19 cellular contexts compared by ENCODE assay signal in the genomic region with DNA sequence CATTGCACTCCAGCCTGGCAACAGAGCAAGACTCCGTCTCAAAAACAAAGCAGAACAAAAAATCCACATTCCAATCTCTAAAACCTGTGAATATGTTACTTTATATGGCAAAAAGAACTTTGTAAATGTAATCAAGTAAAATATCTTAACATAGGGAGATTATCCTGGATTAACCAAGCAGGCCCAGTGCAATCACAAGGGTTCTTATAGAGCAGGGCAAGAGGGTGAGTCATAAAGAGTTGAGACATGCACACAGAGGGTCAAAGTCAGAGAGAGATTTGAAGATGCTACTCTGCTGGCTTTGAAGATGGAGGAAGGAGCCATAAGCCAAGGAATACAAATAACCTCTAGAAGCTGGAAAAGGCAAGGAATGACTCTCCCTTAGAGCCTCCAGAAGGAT.
A peak's percentile ranks its signal among the peaks of the same experiment; 100 is the strongest.
DNase-seq lines count a peak whose midpoint lies in the region; ATAC-seq, FAIRE-seq and TF ChIP-seq lines count a peak whose summit lies in the region.
"Had no signal": no experiment of that assay in that cellular context is flagged by ENCODE, and none has a peak within 500 bp of the region (broad histone marks: within the 10 kb centered on the region; RNA-seq: fewer than 3 reads in every experiment).

No MANE protein-coding gene starts in this region.

- WGBS in small intestine, 3 donors, result 87 to 95% (median 88%) methylated on average over 1 of the region's 1 CpG

- DNase-seq in MV-4-11 (lab: John Stamatoyannopoulos, UW), result peak; percentile 12
- DNase-seq in amniotic epithelial cell (ENCODE audit: low read depth), result peak; percentile 85
- peak; percentile 63 for DNase-seq in fibroblast of villous mesenchyme (ENCODE audit: low read depth)
- peak; percentile 35 for DNase-seq in small intestine
- DNase-seq in H7, result no peak
- no peak for DNase-seq in 8988T
- DNase-seq: Caco-2; CD4-positive, CD25-positive, alpha-beta regulatory T cell; GF-D8; Kasumi-1; MM.1S; NCI-H1694 treated with DMSO at 0.1 percent for 48 hours; NCI-H510A treated with DMSO at 0.1 percent for 48 hours; NCI-H774; RPMI8226; SIG-M5 had no signal

- H3K27ac ChIP-seq in small intestine (ENCODE audit: low read depth in 1 of 2, low read length in 1 of 2), result no peak overlapping the region

- H3K9me3 ChIP-seq in small intestine (ENCODE audit: control insufficient read depth, low read depth), result no peaks in the 10 kb centered on the region
- H3K9me3 ChIP-seq: Caco-2 had no signal

- no peak for ATAC-seq in activated CD4-positive, CD25-positive, alpha-beta regulatory T cell treated with anti-CD3 and anti-CD28 coated beads, Interleukin-2, amount 50 U/mL, for 24 hours
- ATAC-seq: GM23338 had no signal

- H3K27me3 ChIP-seq in small intestine (ENCODE audit: control insufficient read depth in 2 of 2, insufficient read depth in 2 of 2, low read length in 2 of 2) (no peaks in the 10 kb centered on the region), H7 (ENCODE audit: control insufficient read depth, insufficient read depth, low read length) (no peaks in the 10 kb centered on the region)

- no peak for TF ChIP-seq CTCF in fibroblast of villous mesenchyme (IDR thresholded peaks at IDR 0.05; ENCODE audit: insufficient read depth, low read depth, low read length)

- no peak for FAIRE-seq in small intestine (lab: Jason Lieb, UNC)
- FAIRE-seq: GM19239 had no signal

- H3K36me3 ChIP-seq in small intestine (ENCODE audit: control insufficient read depth in 2 of 2, insufficient read depth in 2 of 2, low read length in 2 of 2) (no peaks in the 10 kb centered on the region), H7 (replicated peaks; ENCODE audit: control insufficient read depth, insufficient read depth, low read length) (no peaks in the 10 kb centered on the region)

- no peaks in the 10 kb centered on the region for H3K4me1 ChIP-seq in small intestine (ENCODE audit: control insufficient read depth in 2 of 2, insufficient read depth in 1 of 2, low read depth in 1 of 2, low read length in 1 of 2)
- H3K4me1 ChIP-seq: Caco-2 had no signal

- H3K4me3 ChIP-seq in fibroblast of villous mesenchyme (ENCODE audit: low read depth, low read length) (no peak overlapping the region), small intestine (ENCODE audit: low read depth in 1 of 2, low read length in 2 of 2) (no peak overlapping the region), H7 (ENCODE audit: insufficient read depth, low read depth, low read length) (no peak overlapping the region)
- H3K4me3 ChIP-seq: GM23338 had no signal

Comparison
In these comparisons a context has a peak if more than half of its experiments do, and no peak if none do; other contexts are left out.
1. DNase-seq: peak in MV-4-11 (single experiment), amniotic epithelial cell (single experiment), fibroblast of villous mesenchyme (single experiment) and small intestine (single experiment); none in H7 (single experiment) and 8988T (single experiment).